ENCODE assay signal across 1 cellular context in genomic region chr6:13275435-13275989, GRCh38.
A peak's percentile ranks its signal among the peaks of the same experiment; 100 is the strongest.
TF ChIP-seq lines count a peak whose summit lies in the region.

No MANE protein-coding gene starts in this region.

TF ChIP-seq in K562, 482 proteins besides CTCF, POLR2A, EP300 and RAD21 (continued from another document and continues in another):
- no peak for TF ChIP-seq ID3 (CRISPR knock-in tag; IDR thresholded peaks at IDR 0.05)
- 0 out of 2 replicates have a peak, but pooled peaks have one; percentile 21 for TF ChIP-seq ID3 (tag; IDR thresholded peaks at IDR 0.05)
- no peak for TF ChIP-seq RBM34 (IDR thresholded peaks at IDR 0.05; ENCODE audit: borderline replicate concordance, insufficient read depth, low read length)
- TF ChIP-seq MED1 (CRISPR knock-in tag; IDR thresholded peaks at IDR 0.05; ENCODE audit: borderline replicate concordance): no peak
- TF ChIP-seq TEAD2 (tag; IDR thresholded peaks at IDR 0.05): no peak
- TF ChIP-seq RERE (CRISPR knock-in tag; IDR thresholded peaks at IDR 0.05; ENCODE audit: borderline replicate concordance): 0 out of 2 replicates have a peak, but pooled peaks have one; percentile 40
- peak; percentile 15 for TF ChIP-seq TAF9B (IDR thresholded peaks at IDR 0.05; ENCODE audit: partially characterized antibody)
- TF ChIP-seq MAFK (IDR thresholded peaks at IDR 0.05; ENCODE audit: low read length): 0 out of 2 replicates have a peak, but pooled peaks have one; percentile 1
- TF ChIP-seq PREB (CRISPR knock-in tag; IDR thresholded peaks at IDR 0.05): 0 out of 2 replicates have a peak, but pooled peaks have one; percentile 81
- TF ChIP-seq CEBPB (tag; IDR thresholded peaks at IDR 0.05): no peak
- peak; percentile 32; the same call in 1 of the 2 replicates for TF ChIP-seq L3MBTL2 (IDR thresholded peaks at IDR 0.05)
- no peak for TF ChIP-seq HDAC2 (IDR thresholded peaks at IDR 0.05)
- TF ChIP-seq HDAC8 (tag; IDR thresholded peaks at IDR 0.05): no peak
- TF ChIP-seq ZFP1 (CRISPR knock-in tag; IDR thresholded peaks at IDR 0.05): no peak
- 0 out of 2 replicates have a peak, but pooled peaks have one; percentile 12 for TF ChIP-seq MYC (IDR thresholded peaks at IDR 0.05; ENCODE audit: low read depth, low read length)
- TF ChIP-seq MYC (CRISPR knock-in tag; IDR thresholded peaks at IDR 0.05; ENCODE audit: borderline replicate concordance, low read depth): no peak
- TF ChIP-seq TAF7 (tag; IDR thresholded peaks at IDR 0.05): 0 out of 2 replicates have a peak, but pooled peaks have one; percentile 7
- TF ChIP-seq KDM5B (IDR thresholded peaks at IDR 0.05; ENCODE audit: insufficient replicate concordance, low read depth, low read length): peak; percentile 44
- no peak for TF ChIP-seq HNRNPK (IDR thresholded peaks at IDR 0.05; ENCODE audit: low read depth, low read length, poor library complexity, severe bottlenecking)
- no peak for TF ChIP-seq UBTF (IDR thresholded peaks at IDR 0.05; ENCODE audit: borderline replicate concordance in 1 of 2, low read depth in 2 of 2, low read length in 2 of 2)
- peak; percentile 50; the same call in 1 of the 2 replicates for TF ChIP-seq BRD4 (IDR thresholded peaks at IDR 0.05)
- TF ChIP-seq ZNF639 (CRISPR knock-in tag; conservative IDR thresholded peaks at IDR 0.05 in 1 of 2, IDR thresholded peaks at IDR 0.05 in 1 of 2): no peak
- TF ChIP-seq TFAP4 (CRISPR knock-in tag; IDR thresholded peaks at IDR 0.05; ENCODE audit: borderline replicate concordance): peak; percentile 74; the same call in 1 of the 2 replicates
- TF ChIP-seq PCBP1 (IDR thresholded peaks at IDR 0.05; ENCODE audit: low read depth, low read length, poor library complexity, severe bottlenecking): no peak
- TF ChIP-seq MXD1 (CRISPR knock-in tag; IDR thresholded peaks at IDR 0.05; ENCODE audit: borderline replicate concordance, poor library complexity, severe bottlenecking): no peak
- TF ChIP-seq CEBPG (CRISPR knock-in tag; IDR thresholded peaks at IDR 0.05): 0 out of 2 replicates have a peak, but pooled peaks have one; percentile 3
- no peak for TF ChIP-seq CEBPG (tag; conservative IDR thresholded peaks at IDR 0.05 in 1 of 2, IDR thresholded peaks at IDR 0.05 in 1 of 2)
- 0 out of 2 replicates have a peak, but pooled peaks have one; percentile 48 for TF ChIP-seq AFF4 (CRISPR knock-in tag; IDR thresholded peaks at IDR 0.05)
- TF ChIP-seq ZNF583 (CRISPR knock-in tag; IDR thresholded peaks at IDR 0.05): 0 out of 2 replicates have a peak, but pooled peaks have one; percentile 6
- no peak for TF ChIP-seq LCOR (CRISPR knock-in tag; IDR thresholded peaks at IDR 0.05)
- no peak for TF ChIP-seq TAF15 (IDR thresholded peaks at IDR 0.05; ENCODE audit: low read depth, low read length)
- no peak for TF ChIP-seq TCF7L2 (IDR thresholded peaks at IDR 0.05; ENCODE audit: low read depth, low read length)
- TF ChIP-seq CAMTA2 (CRISPR knock-in tag; conservative IDR thresholded peaks at IDR 0.05): no peak
- peak; percentile 10; the same call in 1 of the 2 replicates for TF ChIP-seq PHF8 (IDR thresholded peaks at IDR 0.05; ENCODE audit: borderline replicate concordance, low read length)
- TF ChIP-seq FOXA1 (IDR thresholded peaks at IDR 0.05; ENCODE audit: borderline replicate concordance): no peak
- TF ChIP-seq SRSF3 (IDR thresholded peaks at IDR 0.05; ENCODE audit: insufficient read depth, low read length): no peak
- no peak for TF ChIP-seq ZNF24 (IDR thresholded peaks at IDR 0.05)
- no peak for TF ChIP-seq EZH2 (IDR thresholded peaks at IDR 0.05; ENCODE audit: borderline replicate concordance, low read depth, low read length)
- TF ChIP-seq ZNF408 (CRISPR knock-in tag; IDR thresholded peaks at IDR 0.05; ENCODE audit: low read depth): no peak
